1 cellular context compared by ENCODE assay signal in the genomic region with DNA sequence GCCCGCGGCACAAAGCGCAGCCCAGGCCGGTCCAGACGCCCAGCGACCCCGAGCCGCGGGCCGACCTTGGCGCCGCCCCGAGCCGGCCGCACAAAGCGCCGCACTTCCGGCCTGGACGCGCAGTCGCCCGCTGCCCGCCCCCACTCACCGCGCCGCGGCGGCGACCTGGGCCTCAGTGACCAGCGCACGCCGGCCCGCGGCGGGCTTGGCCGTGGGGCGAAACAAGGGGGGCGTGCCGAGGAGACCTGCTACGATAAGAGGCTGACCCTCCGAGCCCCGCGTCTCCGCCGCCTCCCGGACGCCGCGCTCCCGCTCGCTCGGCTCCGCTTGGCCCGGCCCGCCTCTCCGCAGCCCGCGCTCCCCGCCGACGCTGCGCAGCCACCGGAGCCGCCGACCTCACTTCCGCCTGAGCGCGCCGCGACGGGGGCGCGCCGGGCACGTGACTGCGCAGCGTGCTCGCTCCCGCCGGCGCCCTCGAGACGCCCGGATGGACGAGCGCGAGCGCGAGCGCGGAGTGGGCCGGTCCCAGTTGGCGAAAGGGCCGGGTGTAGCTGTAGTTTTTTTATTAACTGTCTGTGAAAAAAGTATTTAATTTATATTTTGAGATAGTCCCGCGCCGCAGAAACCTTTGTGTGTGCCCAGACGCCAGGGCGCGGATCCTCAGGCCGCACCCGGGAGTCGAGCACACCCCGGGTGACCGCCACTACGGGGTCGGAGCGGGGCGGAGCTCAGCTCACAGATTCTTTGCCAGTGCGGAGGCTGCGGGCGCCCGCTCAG.
A peak's percentile ranks its signal among the peaks of the same experiment; 100 is the strongest.
TF ChIP-seq lines count a peak whose summit lies in the region.

A gene with protein sequence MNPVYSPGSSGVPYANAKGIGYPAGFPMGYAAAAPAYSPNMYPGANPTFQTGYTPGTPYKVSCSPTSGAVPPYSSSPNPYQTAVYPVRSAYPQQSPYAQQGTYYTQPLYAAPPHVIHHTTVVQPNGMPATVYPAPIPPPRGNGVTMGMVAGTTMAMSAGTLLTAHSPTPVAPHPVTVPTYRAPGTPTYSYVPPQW (minus strand): TSS at position 395 of the 777 bp plus-strand sequence. CDS start 10,814 bp downstream, outside the sequence.

TF ChIP-seq in HepG2, 621 proteins besides CTCF, POLR2A, EP300 and RAD21 (continued from another document and continues in another):
- TF ChIP-seq, protein P1, sequence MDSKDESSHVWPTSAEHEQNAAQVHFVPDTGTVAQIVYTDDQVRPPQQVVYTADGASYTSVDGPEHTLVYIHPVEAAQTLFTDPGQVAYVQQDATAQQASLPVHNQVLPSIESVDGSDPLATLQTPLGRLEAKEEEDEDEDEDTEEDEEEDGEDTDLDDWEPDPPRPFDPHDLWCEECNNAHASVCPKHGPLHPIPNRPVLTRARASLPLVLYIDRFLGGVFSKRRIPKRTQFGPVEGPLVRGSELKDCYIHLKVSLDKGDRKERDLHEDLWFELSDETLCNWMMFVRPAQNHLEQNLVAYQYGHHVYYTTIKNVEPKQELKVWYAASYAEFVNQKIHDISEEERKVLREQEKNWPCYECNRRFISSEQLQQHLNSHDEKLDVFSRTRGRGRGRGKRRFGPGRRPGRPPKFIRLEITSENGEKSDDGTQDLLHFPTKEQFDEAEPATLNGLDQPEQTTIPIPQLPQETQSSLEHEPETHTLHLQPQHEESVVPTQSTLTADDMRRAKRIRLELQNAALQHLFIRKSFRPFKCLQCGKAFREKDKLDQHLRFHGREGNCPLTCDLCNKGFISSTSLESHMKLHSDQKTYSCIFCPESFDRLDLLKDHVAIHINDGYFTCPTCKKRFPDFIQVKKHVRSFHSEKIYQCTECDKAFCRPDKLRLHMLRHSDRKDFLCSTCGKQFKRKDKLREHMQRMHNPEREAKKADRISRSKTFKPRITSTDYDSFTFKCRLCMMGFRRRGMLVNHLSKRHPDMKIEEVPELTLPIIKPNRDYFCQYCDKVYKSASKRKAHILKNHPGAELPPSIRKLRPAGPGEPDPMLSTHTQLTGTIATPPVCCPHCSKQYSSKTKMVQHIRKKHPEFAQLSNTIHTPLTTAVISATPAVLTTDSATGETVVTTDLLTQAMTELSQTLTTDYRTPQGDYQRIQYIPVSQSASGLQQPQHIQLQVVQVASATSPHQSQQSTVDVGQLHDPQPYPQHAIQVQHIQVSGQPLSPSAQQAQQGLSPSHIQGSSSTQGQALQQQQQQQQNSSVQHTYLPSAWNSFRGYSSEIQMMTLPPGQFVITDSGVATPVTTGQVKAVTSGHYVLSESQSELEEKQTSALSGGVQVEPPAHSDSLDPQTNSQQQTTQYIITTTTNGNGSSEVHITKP (CRISPR knock-in tag; IDR thresholded peaks at IDR 0.05; ENCODE audit: low read depth), result 0 out of 2 replicates have a peak, but pooled peaks have one; percentile 17
- TF ChIP-seq ARNT2 (CRISPR knock-in tag; IDR thresholded peaks at IDR 0.05; ENCODE audit: low read depth), result peak; percentile 93
- TF ChIP-seq KAT2B (IDR thresholded peaks at IDR 0.05; ENCODE audit: borderline replicate concordance, low read depth, low read length), result no peak
- TF ChIP-seq ZNF772 (CRISPR knock-in tag; IDR thresholded peaks at IDR 0.05), result 0 out of 2 replicates have a peak, but pooled peaks have one; percentile 84
- TF ChIP-seq, protein P2, sequence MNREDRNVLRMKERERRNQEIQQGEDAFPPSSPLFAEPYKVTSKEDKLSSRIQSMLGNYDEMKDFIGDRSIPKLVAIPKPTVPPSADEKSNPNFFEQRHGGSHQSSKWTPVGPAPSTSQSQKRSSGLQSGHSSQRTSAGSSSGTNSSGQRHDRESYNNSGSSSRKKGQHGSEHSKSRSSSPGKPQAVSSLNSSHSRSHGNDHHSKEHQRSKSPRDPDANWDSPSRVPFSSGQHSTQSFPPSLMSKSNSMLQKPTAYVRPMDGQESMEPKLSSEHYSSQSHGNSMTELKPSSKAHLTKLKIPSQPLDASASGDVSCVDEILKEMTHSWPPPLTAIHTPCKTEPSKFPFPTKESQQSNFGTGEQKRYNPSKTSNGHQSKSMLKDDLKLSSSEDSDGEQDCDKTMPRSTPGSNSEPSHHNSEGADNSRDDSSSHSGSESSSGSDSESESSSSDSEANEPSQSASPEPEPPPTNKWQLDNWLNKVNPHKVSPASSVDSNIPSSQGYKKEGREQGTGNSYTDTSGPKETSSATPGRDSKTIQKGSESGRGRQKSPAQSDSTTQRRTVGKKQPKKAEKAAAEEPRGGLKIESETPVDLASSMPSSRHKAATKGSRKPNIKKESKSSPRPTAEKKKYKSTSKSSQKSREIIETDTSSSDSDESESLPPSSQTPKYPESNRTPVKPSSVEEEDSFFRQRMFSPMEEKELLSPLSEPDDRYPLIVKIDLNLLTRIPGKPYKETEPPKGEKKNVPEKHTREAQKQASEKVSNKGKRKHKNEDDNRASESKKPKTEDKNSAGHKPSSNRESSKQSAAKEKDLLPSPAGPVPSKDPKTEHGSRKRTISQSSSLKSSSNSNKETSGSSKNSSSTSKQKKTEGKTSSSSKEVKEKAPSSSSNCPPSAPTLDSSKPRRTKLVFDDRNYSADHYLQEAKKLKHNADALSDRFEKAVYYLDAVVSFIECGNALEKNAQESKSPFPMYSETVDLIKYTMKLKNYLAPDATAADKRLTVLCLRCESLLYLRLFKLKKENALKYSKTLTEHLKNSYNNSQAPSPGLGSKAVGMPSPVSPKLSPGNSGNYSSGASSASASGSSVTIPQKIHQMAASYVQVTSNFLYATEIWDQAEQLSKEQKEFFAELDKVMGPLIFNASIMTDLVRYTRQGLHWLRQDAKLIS (CRISPR knock-in tag; IDR thresholded peaks at IDR 0.05), result no peak
- no peak for TF ChIP-seq ZNF382 (CRISPR knock-in tag; IDR thresholded peaks at IDR 0.05; ENCODE audit: borderline replicate concordance)
- TF ChIP-seq RBAK (CRISPR knock-in tag; IDR thresholded peaks at IDR 0.05), result no peak
- no peak for TF ChIP-seq CC2D1A (CRISPR knock-in tag; IDR thresholded peaks at IDR 0.05)
- TF ChIP-seq, protein P3, sequence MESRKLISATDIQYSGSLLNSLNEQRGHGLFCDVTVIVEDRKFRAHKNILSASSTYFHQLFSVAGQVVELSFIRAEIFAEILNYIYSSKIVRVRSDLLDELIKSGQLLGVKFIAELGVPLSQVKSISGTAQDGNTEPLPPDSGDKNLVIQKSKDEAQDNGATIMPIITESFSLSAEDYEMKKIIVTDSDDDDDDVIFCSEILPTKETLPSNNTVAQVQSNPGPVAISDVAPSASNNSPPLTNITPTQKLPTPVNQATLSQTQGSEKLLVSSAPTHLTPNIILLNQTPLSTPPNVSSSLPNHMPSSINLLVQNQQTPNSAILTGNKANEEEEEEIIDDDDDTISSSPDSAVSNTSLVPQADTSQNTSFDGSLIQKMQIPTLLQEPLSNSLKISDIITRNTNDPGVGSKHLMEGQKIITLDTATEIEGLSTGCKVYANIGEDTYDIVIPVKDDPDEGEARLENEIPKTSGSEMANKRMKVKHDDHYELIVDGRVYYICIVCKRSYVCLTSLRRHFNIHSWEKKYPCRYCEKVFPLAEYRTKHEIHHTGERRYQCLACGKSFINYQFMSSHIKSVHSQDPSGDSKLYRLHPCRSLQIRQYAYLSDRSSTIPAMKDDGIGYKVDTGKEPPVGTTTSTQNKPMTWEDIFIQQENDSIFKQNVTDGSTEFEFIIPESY (CRISPR knock-in tag; IDR thresholded peaks at IDR 0.05), result no peak
- no peak for TF ChIP-seq NR2F2 (IDR thresholded peaks at IDR 0.05; ENCODE audit: borderline replicate concordance, low read depth)
- peak; percentile 64; the same call in 1 of the 2 replicates for TF ChIP-seq PHF20 (CRISPR knock-in tag; IDR thresholded peaks at IDR 0.05)
- TF ChIP-seq SALL2 (CRISPR knock-in tag; IDR thresholded peaks at IDR 0.05), result peak; percentile 66
- no peak for TF ChIP-seq RBM22 (optimal IDR thresholded peaks at IDR 0.05; ENCODE audit: low read length)
- TF ChIP-seq, protein P4, sequence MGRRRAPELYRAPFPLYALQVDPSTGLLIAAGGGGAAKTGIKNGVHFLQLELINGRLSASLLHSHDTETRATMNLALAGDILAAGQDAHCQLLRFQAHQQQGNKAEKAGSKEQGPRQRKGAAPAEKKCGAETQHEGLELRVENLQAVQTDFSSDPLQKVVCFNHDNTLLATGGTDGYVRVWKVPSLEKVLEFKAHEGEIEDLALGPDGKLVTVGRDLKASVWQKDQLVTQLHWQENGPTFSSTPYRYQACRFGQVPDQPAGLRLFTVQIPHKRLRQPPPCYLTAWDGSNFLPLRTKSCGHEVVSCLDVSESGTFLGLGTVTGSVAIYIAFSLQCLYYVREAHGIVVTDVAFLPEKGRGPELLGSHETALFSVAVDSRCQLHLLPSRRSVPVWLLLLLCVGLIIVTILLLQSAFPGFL (CRISPR knock-in tag; IDR thresholded peaks at IDR 0.05), result no peak; the same call in 1 of the 2 replicates
- TF ChIP-seq MXI1 (IDR thresholded peaks at IDR 0.05; ENCODE audit: borderline replicate concordance, low read depth, low read length), result peak; percentile 43; the same call in 2 of the 3 replicates
- TF ChIP-seq KAT7 (CRISPR knock-in tag; IDR thresholded peaks at IDR 0.05; ENCODE audit: borderline replicate concordance), result no peak; the same call in 1 of the 2 replicates
- 0 out of 2 replicates have a peak, but pooled peaks have one; percentile 46 for TF ChIP-seq ZNF891 (CRISPR knock-in tag; IDR thresholded peaks at IDR 0.05)
- TF ChIP-seq, protein P5, sequence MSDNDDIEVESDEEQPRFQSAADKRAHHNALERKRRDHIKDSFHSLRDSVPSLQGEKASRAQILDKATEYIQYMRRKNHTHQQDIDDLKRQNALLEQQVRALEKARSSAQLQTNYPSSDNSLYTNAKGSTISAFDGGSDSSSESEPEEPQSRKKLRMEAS (IDR thresholded peaks at IDR 0.05), result peak; percentile 72
- TF ChIP-seq, protein P6, sequence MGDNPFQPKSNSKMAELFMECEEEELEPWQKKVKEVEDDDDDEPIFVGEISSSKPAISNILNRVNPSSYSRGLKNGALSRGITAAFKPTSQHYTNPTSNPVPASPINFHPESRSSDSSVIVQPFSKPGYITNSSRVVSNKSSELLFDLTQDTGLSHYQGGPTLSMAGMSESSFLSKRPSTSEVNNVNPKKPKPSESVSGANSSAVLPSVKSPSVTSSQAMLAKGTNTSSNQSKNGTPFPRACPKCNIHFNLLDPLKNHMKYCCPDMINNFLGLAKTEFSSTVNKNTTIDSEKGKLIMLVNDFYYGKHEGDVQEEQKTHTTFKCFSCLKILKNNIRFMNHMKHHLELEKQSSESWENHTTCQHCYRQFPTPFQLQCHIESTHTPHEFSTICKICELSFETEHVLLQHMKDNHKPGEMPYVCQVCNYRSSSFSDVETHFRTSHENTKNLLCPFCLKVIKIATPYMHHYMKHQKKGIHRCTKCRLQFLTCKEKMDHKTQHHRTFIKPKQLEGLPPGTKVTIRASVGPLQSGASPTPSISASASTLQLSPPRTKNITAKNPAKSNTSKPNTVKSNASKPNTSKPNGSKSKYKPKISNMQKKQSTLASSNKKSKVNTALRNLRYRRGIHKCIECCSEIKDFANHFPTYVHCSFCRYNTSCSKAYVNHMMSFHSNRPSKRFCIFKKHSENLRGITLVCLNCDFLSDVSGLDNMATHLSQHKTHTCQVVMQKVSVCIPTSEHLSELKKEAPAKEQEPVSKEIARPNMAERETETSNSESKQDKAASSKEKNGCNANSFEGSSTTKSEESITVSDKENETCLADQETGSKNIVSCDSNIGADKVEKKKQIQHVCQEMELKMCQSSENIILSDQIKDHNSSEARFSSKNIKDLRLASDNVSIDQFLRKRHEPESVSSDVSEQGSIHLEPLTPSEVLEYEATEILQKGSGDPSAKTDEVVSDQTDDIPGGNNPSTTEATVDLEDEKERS (CRISPR knock-in tag; IDR thresholded peaks at IDR 0.05), result no peak
- TF ChIP-seq ZNF337 (CRISPR knock-in tag; IDR thresholded peaks at IDR 0.05; ENCODE audit: borderline replicate concordance, low read depth), result no peak; the same call in 1 of the 2 replicates
- no peak for TF ChIP-seq EED (CRISPR knock-in tag; IDR thresholded peaks at IDR 0.05)
- TF ChIP-seq ADNP (CRISPR knock-in tag; IDR thresholded peaks at IDR 0.05), result no peak
- TF ChIP-seq, protein P7, sequence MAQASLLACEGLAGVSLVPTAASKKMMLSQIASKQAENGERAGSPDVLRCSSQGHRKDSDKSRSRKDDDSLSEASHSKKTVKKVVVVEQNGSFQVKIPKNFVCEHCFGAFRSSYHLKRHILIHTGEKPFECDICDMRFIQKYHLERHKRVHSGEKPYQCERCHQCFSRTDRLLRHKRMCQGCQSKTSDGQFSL (CRISPR knock-in tag; IDR thresholded peaks at IDR 0.05), result no peak; the same call in 1 of the 2 replicates
- no peak for TF ChIP-seq GTF3A (CRISPR knock-in tag; conservative IDR thresholded peaks at IDR 0.05)
- TF ChIP-seq, protein P8, sequence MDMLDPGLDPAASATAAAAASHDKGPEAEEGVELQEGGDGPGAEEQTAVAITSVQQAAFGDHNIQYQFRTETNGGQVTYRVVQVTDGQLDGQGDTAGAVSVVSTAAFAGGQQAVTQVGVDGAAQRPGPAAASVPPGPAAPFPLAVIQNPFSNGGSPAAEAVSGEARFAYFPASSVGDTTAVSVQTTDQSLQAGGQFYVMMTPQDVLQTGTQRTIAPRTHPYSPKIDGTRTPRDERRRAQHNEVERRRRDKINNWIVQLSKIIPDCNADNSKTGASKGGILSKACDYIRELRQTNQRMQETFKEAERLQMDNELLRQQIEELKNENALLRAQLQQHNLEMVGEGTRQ (IDR thresholded peaks at IDR 0.05; ENCODE audit: low read depth, low read length), result peak; percentile 91
- TF ChIP-seq, protein P8 (CRISPR knock-in tag; IDR thresholded peaks at IDR 0.05; ENCODE audit: borderline replicate concordance), result peak; percentile 16; the same call in 1 of the 2 replicates
- no peak for TF ChIP-seq ZNF232 (CRISPR knock-in tag; IDR thresholded peaks at IDR 0.05; ENCODE audit: borderline replicate concordance)
- no peak for TF ChIP-seq EZH2 (conservative IDR thresholded peaks at IDR 0.05; ENCODE audit: low read depth, low read length)
- no peak for TF ChIP-seq MLLT10 (CRISPR knock-in tag; IDR thresholded peaks at IDR 0.05)
- TF ChIP-seq SSRP1 (CRISPR knock-in tag; IDR thresholded peaks at IDR 0.05), result no peak
